Comparison of ENCODE assay signal across 19 cellular contexts in the genomic region with DNA sequence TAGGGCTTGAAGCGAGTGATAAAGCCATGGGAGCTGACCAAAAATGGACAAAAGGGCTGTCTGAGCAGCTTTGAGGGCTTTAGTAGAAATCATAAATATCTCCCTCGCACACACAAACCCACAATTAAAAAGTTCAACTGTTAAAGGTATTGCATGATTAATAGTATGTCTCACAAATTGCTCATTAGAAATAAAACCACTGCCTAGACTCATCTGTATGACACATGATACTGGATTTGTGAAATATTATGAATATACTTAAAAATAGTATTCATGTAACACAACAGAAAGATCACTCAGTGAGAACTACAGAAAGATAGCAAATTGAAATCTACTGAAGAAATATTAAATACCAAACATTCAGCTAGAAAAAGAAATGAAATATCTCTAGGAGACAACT. TPM values are rescaled to one million over a fixed set of nuclear protein-coding genes. Genes with fewer than 3 reads are reported as not detected.
DNase-seq lines count a peak whose midpoint lies in the region; ATAC-seq and TF ChIP-seq lines count a peak whose summit lies in the region.
"Had no signal": no experiment of that assay in that cellular context is flagged by ENCODE, and none has a peak within 500 bp of the region (broad histone marks: within the 10 kb centered on the region; RNA-seq: fewer than 3 reads in every experiment).

No MANE protein-coding gene starts in this region.

- peak; percentile 89 for ATAC-seq in foreskin keratinocyte
- ATAC-seq in HG03139 (IDR thresholded peaks at IDR 0.05; ENCODE audit: unreplicated experiment), result no peak
- ATAC-seq: A549 had no signal

- H3K4me3 ChIP-seq in AG10803 (ENCODE audit: low read length) (no peak overlapping the region), adipocyte (ENCODE audit: low read length) (peak overlapping the region; percentile 0), MG63 (no peak overlapping the region)
- H3K4me3 ChIP-seq: A549 had no signal

- peak; percentile 10 for DNase-seq in AG10803 (ENCODE audit: low read depth)
- peak; percentile 72 for DNase-seq in LHCN-M2 (ENCODE audit: low read depth)
- DNase-seq in adipocyte (ENCODE audit: low read depth), result no peak
- peak; percentile 45 to 67 for DNase-seq in foreskin keratinocyte
- no peak for DNase-seq in SK-N-DZ (ENCODE audit: low spot score)
- no peak for DNase-seq in HuH-7.5 (ENCODE audit: low spot score)
- DNase-seq in MG63, result no peak
- DNase-seq: CD4-positive, alpha-beta memory T cell; DMS79; GOT3; NCI-H1417 treated with DMSO at 0.1 percent for 48 hours; NCI-H2029 treated with DMSO at 0.1 percent for 48 hours; NCI-H524 treated with DMSO at 0.1 percent for 48 hours; NK-92 treated with Interleukin-12 subunit alpha and Interleukin-12 subunit beta, amount 100 ng/mL, for 24 hours; Right ventricle myocardium superior had no signal

- no peaks in the 10 kb centered on the region for H3K9me3 ChIP-seq in adipocyte (ENCODE audit: control insufficient read depth, low read length)
- no peaks in the 10 kb centered on the region for H3K9me3 ChIP-seq in MG63
- H3K9me3 ChIP-seq: A549 had no signal

- H3K27me3 ChIP-seq in adipocyte (replicated peaks; ENCODE audit: control insufficient read depth, insufficient read depth, low read length) (no peaks in the 10 kb centered on the region), foreskin keratinocyte (no peaks in the 10 kb centered on the region), MG63 (no peaks in the 10 kb centered on the region)

- H3K4me1 ChIP-seq in adipocyte (ENCODE audit: control insufficient read depth, insufficient read depth, low read length) (peaks cover 18% of the 10 kb centered on the region), foreskin keratinocyte (peaks cover 19% of the 10 kb centered on the region)
- H3K4me1 ChIP-seq: A549 had no signal

- TF ChIP-seq CTCF in AG10803 (conservative IDR thresholded peaks at IDR 0.05; ENCODE audit: low read length) (no peak), foreskin keratinocyte (conservative IDR thresholded peaks at IDR 0.05) (no peak)

- H3K27ac ChIP-seq in foreskin keratinocyte, result peak overlapping the region; percentile 66
- H3K27ac ChIP-seq: A549, HL-60, KMS-11 had no signal

- H3K36me3 ChIP-seq in adipocyte (ENCODE audit: control insufficient read depth, insufficient read depth, low read length, severe bottlenecking) (no peaks in the 10 kb centered on the region), MG63 (no peaks in the 10 kb centered on the region)

- no peak overlapping the region for H3K9ac ChIP-seq in adipocyte (ENCODE audit: low read length)
- H3K9ac ChIP-seq: KMS-11 had no signal

RNA-seq across cellular contexts. Expression of gene PTPN12, which starts 11.9 kb away (rescaled TPM):
- total RNA-seq in LHCN-M2 (2014; rRNA removed) (78.3 and 106 TPM in 2 replicates), foreskin keratinocyte (63.4 and 75.4 TPM in 2 replicates)
- 52.0 TPM for polyA plus RNA-seq in LHCN-M2 (2012)
- polyA plus RNA-seq in foreskin keratinocyte, result 26.4 and 28.2 TPM in 2 replicates
- polyA plus RNA-seq in SK-N-DZ (2014; cell fraction: cytosol; rRNA removed), result 22.3 and 22.6 TPM in 2 replicates
- 28.7 and 45.2 TPM in 2 replicates for polyA plus RNA-seq in SK-N-DZ (2014; cell fraction: nucleus; rRNA removed)
- 11.5 and 15.5 TPM in 2 replicates for total RNA-seq in MG63 (2014; rRNA removed; shearing (Covaris generic); ENCODE audit: low replicate concordance)

Comparison
In these comparisons a context has a peak if more than half of its experiments do, and no peak if none do; other contexts are left out.
1. DNase-seq: peak in AG10803 (single experiment), LHCN-M2 (single experiment) and foreskin keratinocyte (2 of 2); none in adipocyte (single experiment), SK-N-DZ (single experiment), HuH-7.5 (single experiment) and MG63 (single experiment).